23 cellular contexts compared by ENCODE assay signal in the genomic region with DNA sequence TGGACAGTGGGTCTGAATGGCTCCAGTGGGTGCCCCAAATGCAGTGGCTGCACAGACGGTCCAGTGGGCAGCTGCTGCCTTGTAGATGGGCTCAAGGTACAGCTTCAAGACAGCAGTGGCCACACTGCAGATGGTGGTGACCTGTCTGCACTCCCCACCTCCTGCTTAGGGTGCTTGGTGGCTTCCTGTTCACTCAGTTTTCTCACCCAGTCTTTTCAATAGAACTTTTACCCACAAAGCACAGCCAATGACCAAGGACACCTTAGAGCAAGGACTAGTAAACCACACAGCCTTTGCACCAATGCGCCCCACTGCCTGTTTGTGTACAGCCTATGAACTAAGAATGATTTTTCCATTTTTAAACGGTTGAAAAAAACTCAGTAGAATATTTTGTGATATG. TPM values are rescaled to one million over a fixed set of nuclear protein-coding genes. Genes with fewer than 3 reads are reported as not detected.
A peak's percentile ranks its signal among the peaks of the same experiment; 100 is the strongest.
DNase-seq lines count a peak whose midpoint lies in the region; ATAC-seq, FAIRE-seq and TF ChIP-seq lines count a peak whose summit lies in the region.
"Had no signal": no experiment of that assay in that cellular context is flagged by ENCODE, and none has a peak within 500 bp of the region (broad histone marks: within the 10 kb centered on the region; RNA-seq: fewer than 3 reads in every experiment).

No MANE protein-coding gene starts in this region.

- ATAC-seq in activated CD8-positive, alpha-beta memory T cell treated with anti-CD3 and anti-CD28 coated beads, Interleukin-2, amount 10 ng/mL, durations not matched to agents 7 days and 5 days, result peak; percentile 78
- ATAC-seq in stimulated activated effector memory CD8-positive, alpha-beta T cell treated with anti-CD3 and anti-CD28 coated beads, Interleukin-12 subunit alpha, Interleukin-12 subunit beta, amount 100 ng/mL, for 72 hours, result peak; percentile 65
- ATAC-seq in heart left ventricle, result no peak
- ATAC-seq: K562 had no signal

- no peak overlapping the region for H4K91ac ChIP-seq in H1 (replicated peaks; ENCODE audit: insufficient read length, low read length)

- no peaks in the 10 kb centered on the region for H3K79me2 ChIP-seq in H1 (ENCODE audit: control insufficient read depth in 1 of 2, insufficient read depth in 2 of 2, low read length in 2 of 2)

- H2BK5ac ChIP-seq in H1 (ENCODE audit: low read depth, low read length), result no peak overlapping the region

- H3K27ac ChIP-seq in H1 (ENCODE audit: low read depth, low read length), result no peak overlapping the region
- no peak overlapping the region for H3K27ac ChIP-seq in heart left ventricle

- H3K23ac ChIP-seq in H1 (ENCODE audit: insufficient read length), result no peak overlapping the region

- H3K18ac ChIP-seq in H1 (ENCODE audit: extremely low read depth, low read length), result no peak overlapping the region

- no peak overlapping the region for H3K4me3 Mint-ChIP-seq in activated CD8-positive, alpha-beta memory T cell treated with anti-CD3 and anti-CD28 coated beads, Interleukin-2, amount 10 ng/mL, durations not matched to agents 7 days and 5 days
- no peak overlapping the region for H3K4me3 Mint-ChIP-seq in stimulated activated effector memory CD8-positive, alpha-beta T cell treated with anti-CD3 and anti-CD28 coated beads, Interleukin-12 subunit alpha, Interleukin-12 subunit beta, amount 100 ng/mL, for 72 hours
- H3K4me3 Mint-ChIP-seq: CD4-positive, alpha-beta T cell had no signal

- no peaks in the 10 kb centered on the region for H3K27me3 Mint-ChIP-seq in activated CD8-positive, alpha-beta memory T cell treated with anti-CD3 and anti-CD28 coated beads, Interleukin-2, amount 10 ng/mL, durations not matched to agents 7 days and 5 days
- H3K27me3 Mint-ChIP-seq: CD4-positive, alpha-beta T cell had no signal

- FAIRE-seq in H1 (lab: Jason Lieb, UNC), result no peak
- FAIRE-seq in urothelium cell line (lab: Jason Lieb, UNC), result no peak
- FAIRE-seq: A204.1, GM12891, GM18507, K562 had no signal

- TF ChIP-seq RAD21 in H1 (IDR thresholded peaks at IDR 0.05 in 1 of 2, conservative IDR thresholded peaks at IDR 0.05 in 1 of 2; ENCODE audit: low read depth in 2 of 2, low read length in 2 of 2), result no peak

- H3K56ac ChIP-seq in H1 (replicated peaks; ENCODE audit: insufficient read length, low read depth, low read length), result no peak overlapping the region

- no peak for TF ChIP-seq POLR2A in NB4 (IDR thresholded peaks at IDR 0.05; ENCODE audit: extremely low read depth, insufficient read length)
- no peak for TF ChIP-seq POLR2A in H1 (IDR thresholded peaks at IDR 0.05; ENCODE audit: control extremely low read depth in 1 of 2, low read depth in 2 of 2, low read length in 2 of 2)
- no peak for TF ChIP-seq POLR2A in heart left ventricle (IDR thresholded peaks at IDR 0.05)

- H3K9ac ChIP-seq in H1 (replicated peaks in 1 of 4; ENCODE audit: extremely low read depth in 1 of 4, low read depth in 3 of 4, low read length in 3 of 4), result no peak overlapping the region
- H3K9ac ChIP-seq: SK-N-SH had no signal

- no peak for TF ChIP-seq EP300 in H1 (IDR thresholded peaks at IDR 0.05; ENCODE audit: borderline replicate concordance in 1 of 2, low read depth in 2 of 2, low read length in 2 of 2)

- no peak overlapping the region for H3K4me2 ChIP-seq in H1 (ENCODE audit: insufficient read depth in 1 of 2, low read depth in 2 of 2, low read length in 2 of 2)
- H3K4me2 ChIP-seq: SK-N-SH had no signal

- no peak overlapping the region for H2BK20ac ChIP-seq in H1 (ENCODE audit: low read length)

- H3K4me3 ChIP-seq in NB4 (ENCODE audit: low read depth, low read length) (no peak overlapping the region), H1 (ENCODE audit: extremely low read depth in 1 of 4, insufficient read depth in 2 of 4, low read depth in 3 of 4, low read length in 4 of 4) (no peak overlapping the region), heart left ventricle (no peak overlapping the region)
- H3K4me3 ChIP-seq: K562 had no signal

- H2BK120ac ChIP-seq in H1 (replicated peaks; ENCODE audit: low read depth, low read length), result no peak overlapping the region

- peak overlapping the region; percentile 22 for H3K27ac Mint-ChIP-seq in activated CD8-positive, alpha-beta memory T cell treated with anti-CD3 and anti-CD28 coated beads, Interleukin-2, amount 10 ng/mL, durations not matched to agents 7 days and 5 days
- no peak overlapping the region for H3K27ac Mint-ChIP-seq in stimulated activated effector memory CD8-positive, alpha-beta T cell treated with anti-CD3 and anti-CD28 coated beads, Interleukin-12 subunit alpha, Interleukin-12 subunit beta, amount 100 ng/mL, for 72 hours
- H3K27ac Mint-ChIP-seq: CD4-positive, alpha-beta T cell had no signal

- no peaks in the 10 kb centered on the region for H4K20me1 ChIP-seq in H1 (replicated peaks in 1 of 2; ENCODE audit: control insufficient read depth in 1 of 2, insufficient read depth in 2 of 2, low read length in 2 of 2)

- no peaks in the 10 kb centered on the region for H3K9me3 ChIP-seq in H1 (ENCODE audit: insufficient read depth in 2 of 2, low read depth in 1 of 2, low read length in 1 of 2)
- no peaks in the 10 kb centered on the region for H3K9me3 ChIP-seq in heart left ventricle
- H3K9me3 ChIP-seq: BE2C, SK-N-SH had no signal

- H3K36me3 Mint-ChIP-seq in activated CD8-positive, alpha-beta memory T cell treated with anti-CD3 and anti-CD28 coated beads, Interleukin-2, amount 10 ng/mL, durations not matched to agents 7 days and 5 days, result peaks cover 1% of the 10 kb centered on the region
- no peaks in the 10 kb centered on the region for H3K36me3 Mint-ChIP-seq in stimulated activated effector memory CD8-positive, alpha-beta T cell treated with anti-CD3 and anti-CD28 coated beads, Interleukin-12 subunit alpha, Interleukin-12 subunit beta, amount 100 ng/mL, for 72 hours

- intact Hi-C loops in heart left ventricle (cut with DNase I), result no loop called here

- TF ChIP-seq CTCF in NB4 (IDR thresholded peaks at IDR 0.05; ENCODE audit: low read depth, low read length), result no peak
- TF ChIP-seq CTCF in H1 (IDR thresholded peaks at IDR 0.05; ENCODE audit: control extremely low read depth in 1 of 3, insufficient read depth in 1 of 3, low read depth in 1 of 3, low read length in 3 of 3), result no peak
- TF ChIP-seq CTCF in heart left ventricle (IDR thresholded peaks at IDR 0.05), result no peak

- no peaks in the 10 kb centered on the region for H3K9me3 Mint-ChIP-seq in activated CD8-positive, alpha-beta memory T cell treated with anti-CD3 and anti-CD28 coated beads, Interleukin-2, amount 10 ng/mL, durations not matched to agents 7 days and 5 days (ENCODE audit: low read depth)
- H3K9me3 Mint-ChIP-seq in stimulated activated effector memory CD8-positive, alpha-beta T cell treated with anti-CD3 and anti-CD28 coated beads, Interleukin-12 subunit alpha, Interleukin-12 subunit beta, amount 100 ng/mL, for 72 hours, result no peaks in the 10 kb centered on the region
- H3K9me3 Mint-ChIP-seq: CD4-positive, alpha-beta T cell had no signal

- H2BK15ac ChIP-seq in H1 (ENCODE audit: low read length), result 0 out of 2 replicates have a peak overlapping the region, but pooled peaks have one; percentile 11

- H2AK5ac ChIP-seq in H1 (ENCODE audit: low read depth, low read length), result no peak overlapping the region

- H3K36me3 ChIP-seq in H1 (ENCODE audit: control insufficient read depth in 2 of 4, insufficient read depth in 4 of 4, low read length in 3 of 4), result no peaks in the 10 kb centered on the region
- no peaks in the 10 kb centered on the region for H3K36me3 ChIP-seq in heart left ventricle
- H3K36me3 ChIP-seq: BE2C had no signal

- peaks cover 39% of the 10 kb centered on the region for H3K4me1 Mint-ChIP-seq in activated CD8-positive, alpha-beta memory T cell treated with anti-CD3 and anti-CD28 coated beads, Interleukin-2, amount 10 ng/mL, durations not matched to agents 7 days and 5 days
- peaks cover 13% of the 10 kb centered on the region for H3K4me1 Mint-ChIP-seq in stimulated activated effector memory CD8-positive, alpha-beta T cell treated with anti-CD3 and anti-CD28 coated beads, Interleukin-12 subunit alpha, Interleukin-12 subunit beta, amount 100 ng/mL, for 72 hours

- no peak overlapping the region for H3K4ac ChIP-seq in H1 (replicated peaks; ENCODE audit: insufficient read length, low read depth, low read length)

- H3K23me2 ChIP-seq in H1 (ENCODE audit: low read depth, low read length), result no peaks in the 10 kb centered on the region

- peak; percentile 59 for DNase-seq in activated CD8-positive, alpha-beta memory T cell treated with anti-CD3 and anti-CD28 coated beads, Interleukin-2, amount 10 ng/mL, durations not matched to agents 7 days and 5 days
- DNase-seq in activated CD8-positive, alpha-beta memory T cell treated with anti-CD3 and anti-CD28 coated beads for 24 hours, result no peak
- DNase-seq in NB4 (ENCODE audit: low read depth), result peak; percentile 49
- no peak for DNase-seq in H1 (ENCODE audit: low read depth in 1 of 2, low spot score in 2 of 2)
- DNase-seq in stimulated activated effector memory CD8-positive, alpha-beta T cell treated with anti-CD3 and anti-CD28 coated beads, Interleukin-12 subunit alpha, Interleukin-12 subunit beta, amount 100 ng/mL, for 72 hours (ENCODE audit: low spot score in 2 of 2), result no peak
- DNase-seq in urothelium cell line (ENCODE audit: low spot score), result no peak
- DNase-seq in COLO668 (lab: John Stamatoyannopoulos, UW; ENCODE audit: unreplicated experiment), result no peak
- no peak for DNase-seq in heart left ventricle
- DNase-seq: BE2C; Calu3; CD4-positive, alpha-beta T cell; EL; MV-4-11; NCI-H1417; NCI-H187 treated with DMSO at 0.1 percent for 48 hours; NCI-H226; NCI-H526; SHP77; SK-N-SH had no signal

- no peak overlapping the region for H4K8ac ChIP-seq in H1 (ENCODE audit: extremely low read depth, insufficient read depth, low read length)

- H2AFZ ChIP-seq in H1 (ENCODE audit: low read length), result no peak overlapping the region

- no peak overlapping the region for H4K5ac ChIP-seq in H1 (ENCODE audit: insufficient read length, low read depth, low read length)

- no peak overlapping the region; the same call in 1 of the 2 replicates for H2BK12ac ChIP-seq in H1 (ENCODE audit: low read depth, low read length)

- CTCF ChIA-PET in activated CD8-positive, alpha-beta memory T cell treated with anti-CD3 and anti-CD28 coated beads, Interleukin-2, amount 10 ng/mL, durations not matched to agents 7 days and 5 days (lab: Charles Lee), result interaction anchor here (0.7 to 1.3 kb wide), 3 partner anchors 8 to 22 kb away, joined by 3 to 4 read pairs (median 3); no protein-coding TSS in a partner anchor
- CTCF ChIA-PET in H1 (lab: Charles Lee; ENCODE audit: partially characterized antibody), result interaction anchor here (1.6 to 2.3 kb wide), 2 partner anchors 18 to 26 kb away, joined by 7 to 8 read pairs; no protein-coding TSS in a partner anchor

- WGBS in H1 (ENCODE audit: extremely low coverage in 1 of 2, insufficient coverage in 1 of 2, insufficient read length in 1 of 2, insufficient replicate concordance in 2 of 2, low coverage in 1 of 2, low lambda C conversion rate in 2 of 2, missing lambda C conversion rate in 1 of 2), 2 experiments, result 86% methylated on average over 3 of the region's 3 CpGs; no CpG with 5 or more reads in 1 of the 2 experiments
- 73 to 82% (median 78%) methylated on average over 3 of the region's 3 CpGs for WGBS in heart left ventricle, 4 donors

- H3K4me1 ChIP-seq in H1 (replicated peaks in 1 of 4; ENCODE audit: control insufficient read depth in 3 of 4, insufficient read depth in 4 of 4, low read length in 3 of 4) (peaks cover 4 to 8% (median 7%) of the 10 kb centered on the region in 4 experiments), heart left ventricle (peaks cover 0 to 4% (median 0%) of the 10 kb centered on the region in 12 donors)
- H3K4me1 ChIP-seq: BE2C had no signal

- H3K27me3 ChIP-seq in H1 (replicated peaks in 1 of 4; ENCODE audit: control insufficient read depth in 3 of 4, extremely low read depth in 1 of 4, insufficient read depth in 3 of 4, low read length in 3 of 4), result no peaks in the 10 kb centered on the region; a peak in 2 of 7 replicates
- no peaks in the 10 kb centered on the region for H3K27me3 ChIP-seq in heart left ventricle
- H3K27me3 ChIP-seq: BE2C had no signal

- POLR2A ChIA-PET in H1 (lab: Charles Lee; ENCODE audit: partially characterized antibody), result interaction anchor here (1.2 kb wide), 1 partner anchor 24 kb away, joined by 3 read pairs; no protein-coding TSS in a partner anchor

- H3K79me1 ChIP-seq in H1 (ENCODE audit: low read depth, low read length), result no peaks in the 10 kb centered on the region

- no peak overlapping the region for H3K14ac ChIP-seq in H1 (ENCODE audit: insufficient read length)

RNA-seq across cellular contexts. Expression of a gene that starts 34.9 kb away (rescaled TPM):
- total RNA-seq in activated CD8-positive, alpha-beta memory T cell treated with anti-CD3 and anti-CD28 coated beads, Interleukin-2, amount 10 ng/mL, durations not matched to agents 7 days and 5 days, result 10 to 100 TPM; 48.4 to 59.8 TPM
- 102 and 103 TPM in 2 replicates for total RNA-seq in H1 (2021; fragmentation: NEBNext Ultra II Directional; extraction: Animal tissue kit (Norgen Biotek cat#: 25700))
- polyA plus RNA-seq in H1 (2011; rRNA removed) (29.6 and 48.2 TPM in 2 replicates), heart left ventricle (10 to 100 TPM in 1 of 2 donors, 1 to 10 TPM in 1; 6.2 to 13.0 TPM)
- polyA plus RNA-seq in H1 (2011; cell fraction: cytosol; rRNA removed), result 41.2 TPM
- 35.2 TPM for polyA plus RNA-seq in H1 (2011; cell fraction: nucleus; rRNA removed)
- 58.7 to 93.5 TPM (median 74.0 TPM) in 4 replicates for polyA plus RNA-seq in H1 (2012, experiment 1 of 2)
- polyA plus RNA-seq in H1 (2012, experiment 2 of 2), result 16.6 TPM
- polyA plus RNA-seq in H1 (2013, experiment 1 of 2), result 58.2 TPM
- 66.2 TPM for polyA plus RNA-seq in H1 (2013, experiment 2 of 2)
- 117 and 118 TPM in 2 replicates for polyA minus RNA-seq in H1 (2011; rRNA and poly(A)+ RNA removed)
- polyA minus RNA-seq in H1 (2011; cell fraction: cytosol; rRNA and poly(A)+ RNA removed), result 44.5 TPM
- 91.9 TPM for polyA minus RNA-seq in H1 (2011; cell fraction: nucleus; rRNA and poly(A)+ RNA removed)
- total RNA-seq in heart left ventricle, result 10 to 100 TPM; 15.1 to 28.2 (median 20.7) TPM

Comparison
In these comparisons a context has a peak if more than half of its experiments do, and no peak if none do; other contexts are left out.
1. DNase-seq: peak in activated CD8-positive, alpha-beta memory T cell treated with anti-CD3 and anti-CD28 coated beads, Interleukin-2, amount 10 ng/mL, durations not matched to agents 7 days and 5 days (single experiment) and NB4 (single experiment); none in activated CD8-positive, alpha-beta memory T cell treated with anti-CD3 and anti-CD28 coated beads for 24 hours (single experiment), H1 (0 of 2), stimulated activated effector memory CD8-positive, alpha-beta T cell treated with anti-CD3 and anti-CD28 coated beads, Interleukin-12 subunit alpha, Interleukin-12 subunit beta, amount 100 ng/mL, for 72 hours (0 of 2), urothelium cell line (single experiment), COLO668 (single experiment) and heart left ventricle (0 of 5).
2. ATAC-seq: peak in activated CD8-positive, alpha-beta memory T cell treated with anti-CD3 and anti-CD28 coated beads, Interleukin-2, amount 10 ng/mL, durations not matched to agents 7 days and 5 days (single experiment) and stimulated activated effector memory CD8-positive, alpha-beta T cell treated with anti-CD3 and anti-CD28 coated beads, Interleukin-12 subunit alpha, Interleukin-12 subunit beta, amount 100 ng/mL, for 72 hours (single experiment); none in heart left ventricle (0 of 4).